Comparison of ENCODE assay signal across 1 cellular context in genomic region chr4:56786955-56787354, GRCh38.
TF ChIP-seq lines count a peak whose summit lies in the region.

No MANE protein-coding gene starts in this region.

TF ChIP-seq in GM23338, 12 proteins besides CTCF, POLR2A, EP300 and RAD21 (continued from another document):
- no peak for TF ChIP-seq REST (IDR thresholded peaks at IDR 0.05; ENCODE audit: unreplicated experiment)
- TF ChIP-seq NANOG (IDR thresholded peaks at IDR 0.05; ENCODE audit: borderline replicate concordance): no peak
- no peak for TF ChIP-seq STAT1 (IDR thresholded peaks at IDR 0.05; ENCODE audit: unreplicated experiment)
